Comparison of ENCODE assay signal across 11 cellular contexts in genomic region chr19:2544576-2545415, GRCh38.
A peak's percentile ranks its signal among the peaks of the same experiment; 100 is the strongest.
DNase-seq lines count a peak whose midpoint lies in the region; ATAC-seq and TF ChIP-seq lines count a peak whose summit lies in the region.
"Had no signal": no experiment of that assay in that cellular context is flagged by ENCODE, and none has a peak within 500 bp of the region (broad histone marks: within the 10 kb centered on the region; RNA-seq: fewer than 3 reads in every experiment).

No MANE protein-coding gene starts in this region.

- no peak overlapping the region for H3K4me3 ChIP-seq in HUES6 (ENCODE audit: low read depth, low read length)
- H3K4me3 ChIP-seq in mesodermal cell (ENCODE audit: extremely low read depth, insufficient read depth, low read length, poor library complexity, severe bottlenecking) = no peak overlapping the region
- H3K4me3 ChIP-seq in suprapubic skin = peak overlapping the region; percentile 39

- peaks cover 16% of the 10 kb centered on the region for H3K4me1 Mint-ChIP-seq in activated CD4-positive, alpha-beta T cell treated with anti-CD3 and anti-CD28 coated beads, Interleukin-2, amount 10 ng/mL, durations not matched to agents 24 days and 14 days

- H3K27me3 ChIP-seq in HUES6 (ENCODE audit: control insufficient read depth, insufficient read depth, low read length) (no peaks in the 10 kb centered on the region), suprapubic skin (no peaks in the 10 kb centered on the region)

- no peaks in the 10 kb centered on the region for H3K36me3 Mint-ChIP-seq in activated CD4-positive, alpha-beta T cell treated with anti-CD3 and anti-CD28 coated beads, Interleukin-2, amount 10 ng/mL, durations not matched to agents 24 days and 14 days (ENCODE audit: low read depth)

- DNase-seq in caudate nucleus (lab: John Stamatoyannopoulos, UW) (no peak), suprapubic skin (ENCODE audit: low spot score in 2 of 2) (peak in 1 of 2 donors; percentile 57), NCI-H2029 treated with DMSO at 0.1 percent for 48 hours (lab: John Stamatoyannopoulos, UW) (no peak), NCI-H446 (lab: John Stamatoyannopoulos, UW) (no peak)
- DNase-seq in activated CD4-positive, alpha-beta T cell treated with anti-CD3 and anti-CD28 coated beads, Interleukin-2, amount 10 ng/mL, durations not matched to agents 24 days and 14 days = no peak
- DNase-seq: EL, small intestine, T-helper 1 cell had no signal

- H3K9me3 Mint-ChIP-seq in activated CD4-positive, alpha-beta T cell treated with anti-CD3 and anti-CD28 coated beads, Interleukin-2, amount 10 ng/mL, durations not matched to agents 24 days and 14 days = no peaks in the 10 kb centered on the region

- TF ChIP-seq EP300 in suprapubic skin (IDR thresholded peaks at IDR 0.05) = no peak

- H3K27ac ChIP-seq in HUES6 (ENCODE audit: low read depth, low read length) (no peak overlapping the region), caudate nucleus (ENCODE audit: low read depth, low read length) (peak overlapping the region; percentile 98), mesodermal cell (ENCODE audit: low read depth, low read length, severe bottlenecking) (peak overlapping the region; percentile 99), suprapubic skin (peak overlapping the region; percentile 94)

- H3K36me3 ChIP-seq in HUES6 (ENCODE audit: control insufficient read depth, insufficient read depth, low read length) = no peaks in the 10 kb centered on the region
- H3K36me3 ChIP-seq in mesodermal cell (ENCODE audit: control insufficient read depth, insufficient read depth, low read length) = no peaks in the 10 kb centered on the region
- no peaks in the 10 kb centered on the region for H3K36me3 ChIP-seq in suprapubic skin

- intact Hi-C loops in activated CD4-positive, alpha-beta T cell treated with anti-CD3 and anti-CD28 coated beads, Interleukin-2, amount 10 ng/mL, durations not matched to agents 24 days and 14 days (cut with micrococcal nuclease) = no loop called here

- H3K9me3 ChIP-seq in HUES6 (ENCODE audit: control insufficient read depth, insufficient read depth, low read depth, low read length) (peaks cover 5% of the 10 kb centered on the region; the same call in 1 of the 2 replicates), mesodermal cell (ENCODE audit: control insufficient read depth, low read length) (peaks cover 2% of the 10 kb centered on the region), suprapubic skin (no peaks in the 10 kb centered on the region)

- peaks cover 33% of the 10 kb centered on the region for H3K4me1 ChIP-seq in HUES6 (ENCODE audit: control insufficient read depth, insufficient read depth, low read length)
- H3K4me1 ChIP-seq in mesodermal cell (ENCODE audit: control insufficient read depth, insufficient read depth, low read length, poor library complexity, severe bottlenecking) = peaks cover 68% of the 10 kb centered on the region
- peaks cover 63% of the 10 kb centered on the region for H3K4me1 ChIP-seq in suprapubic skin

- H3K9ac ChIP-seq in HUES6 (ENCODE audit: low read length) = peak overlapping the region; percentile 18

- no peak for TF ChIP-seq CTCF in suprapubic skin (IDR thresholded peaks at IDR 0.05)

- 96 to 97% methylated on average over 11 to 13 of the region's 18 CpGs for WGBS in mesodermal cell (ENCODE audit: insufficient coverage in 2 of 2), 2 experiments
- WGBS in suprapubic skin = 83% methylated on average over 15 of the region's 18 CpGs

- no peak overlapping the region for H3K4me3 Mint-ChIP-seq in activated CD4-positive, alpha-beta T cell treated with anti-CD3 and anti-CD28 coated beads, Interleukin-2, amount 10 ng/mL, durations not matched to agents 24 days and 14 days

- no peak for TF ChIP-seq POLR2A in suprapubic skin (IDR thresholded peaks at IDR 0.05)

- no peak overlapping the region for H3K27ac Mint-ChIP-seq in activated CD4-positive, alpha-beta T cell treated with anti-CD3 and anti-CD28 coated beads, Interleukin-2, amount 10 ng/mL, durations not matched to agents 24 days and 14 days

- ATAC-seq in GM19395 (IDR thresholded peaks at IDR 0.05; ENCODE audit: unreplicated experiment) = no peak

- H3K27me3 Mint-ChIP-seq in activated CD4-positive, alpha-beta T cell treated with anti-CD3 and anti-CD28 coated beads, Interleukin-2, amount 10 ng/mL, durations not matched to agents 24 days and 14 days = no peaks in the 10 kb centered on the region
